Comparison of ENCODE assay signal across 8 cellular contexts in genomic region chr12:116901612-116902011, GRCh38. TPM values are rescaled to one million over a fixed set of nuclear protein-coding genes. Genes with fewer than 3 reads are reported as not detected.
"Had no signal": no experiment of that assay in that cellular context is flagged by ENCODE, and none has a peak within 500 bp of the region (broad histone marks: within the 10 kb centered on the region; RNA-seq: fewer than 3 reads in every experiment).

No MANE protein-coding gene starts in this region.

- FAIRE-seq: G401.6, GM12878, GM12891, GM12892, GM18507, GM19239 had no signal

- DNase-seq: GDM1, GF-D8 had no signal

- ATAC-seq: GM12878 had no signal

- H3K4me3 ChIP-seq: GM12878 had no signal

RNA-seq across cellular contexts. Expression of gene HRK, which starts 20.4 kb away (rescaled TPM):
- total RNA-seq: GM12878 had no signal
- polyA plus RNA-seq: GM12878 had no signal
